Comparison of ENCODE assay signal across 8 cellular contexts in genomic region chr1:150236614-150236934, GRCh38. TPM values are rescaled to one million over a fixed set of nuclear protein-coding genes. Genes with fewer than 3 reads are reported as not detected.
A peak's percentile ranks its signal among the peaks of the same experiment; 100 is the strongest.
DNase-seq lines count a peak whose midpoint lies in the region; ATAC-seq and TF ChIP-seq lines count a peak whose summit lies in the region.

No MANE protein-coding gene starts in this region.

- DNase-seq in CD4-positive, alpha-beta memory T cell, result no peak
- no peak for DNase-seq in NB4 (ENCODE audit: low read depth)
- peak; percentile 50 for DNase-seq in esophagus muscularis mucosa (ENCODE audit: extremely low spot score)
- DNase-seq in progenitor cell of endocrine pancreas (ENCODE audit: low spot score, unreplicated experiment), result no peak
- DNase-seq in KG1 (lab: John Stamatoyannopoulos, UW), result no peak
- no peak for DNase-seq in activated CD4-positive, alpha-beta T cell treated with anti-CD3 and anti-CD28 coated beads, Interleukin-2, amount 50 U/mL, for 4 hours
- no peak for DNase-seq in dermis blood vessel endothelial cell

- 15% methylated on average over 7 of the region's 7 CpGs for WGBS in esophagus muscularis mucosa

- H3K9me3 Mint-ChIP-seq in CD4-positive, alpha-beta memory T cell, result no peaks in the 10 kb centered on the region
- H3K9me3 Mint-ChIP-seq in progenitor cell of endocrine pancreas (ENCODE audit: low read depth), result no peaks in the 10 kb centered on the region

- CTCF ChIA-PET in CD4-positive, alpha-beta memory T cell (lab: Charles Lee; ENCODE audit: partially characterized antibody), result interaction anchor here (1.0 kb wide), 1 partner anchor 45 kb away, joined by 3 read pairs; no protein-coding TSS in a partner anchor

- H3K27me3 Mint-ChIP-seq in CD4-positive, alpha-beta memory T cell, result no peaks in the 10 kb centered on the region
- H3K27me3 Mint-ChIP-seq in progenitor cell of endocrine pancreas, result peaks cover 3% of the 10 kb centered on the region

- peak overlapping the region; percentile 99 for H3K27ac ChIP-seq in CD4-positive, alpha-beta memory T cell (ENCODE audit: low read depth, low read length)
- H3K27ac ChIP-seq in esophagus muscularis mucosa (replicated peaks in 1 of 4), result peak overlapping the region; percentile 61 to 100 (median 98)

- no peak overlapping the region for H3K4me3 Mint-ChIP-seq in CD4-positive, alpha-beta memory T cell
- no peak overlapping the region for H3K4me3 Mint-ChIP-seq in progenitor cell of endocrine pancreas (ENCODE audit: low read depth)

- no peak overlapping the region for H3K27ac Mint-ChIP-seq in CD4-positive, alpha-beta memory T cell
- H3K27ac Mint-ChIP-seq in progenitor cell of endocrine pancreas, result no peak overlapping the region

- TF ChIP-seq CTCF in NB4 (IDR thresholded peaks at IDR 0.05; ENCODE audit: low read depth, low read length) (no peak), esophagus muscularis mucosa (IDR thresholded peaks at IDR 0.05) (no peak), progenitor cell of endocrine pancreas (IDR thresholded peaks at IDR 0.05; ENCODE audit: unreplicated experiment) (peak; percentile 9)

- no peak for ATAC-seq in GM19324 (IDR thresholded peaks at IDR 0.05; ENCODE audit: low FRiP score, unreplicated experiment)

- TF ChIP-seq EP300 in esophagus muscularis mucosa (IDR thresholded peaks at IDR 0.05), result no peak

- peaks cover 22% of the 10 kb centered on the region for H3K4me1 ChIP-seq in CD4-positive, alpha-beta memory T cell (ENCODE audit: insufficient read depth, low read length)
- H3K4me1 ChIP-seq in esophagus muscularis mucosa, result peaks cover 4 to 18% (median 16%) of the 10 kb centered on the region in 4 donors

- peak overlapping the region; percentile 52 to 76 for H3K4me3 ChIP-seq in CD4-positive, alpha-beta memory T cell (ENCODE audit: low read length in 2 of 2)
- peak overlapping the region; percentile 72 for H3K4me3 ChIP-seq in NB4 (ENCODE audit: low read depth, low read length)
- peak overlapping the region; percentile 84 to 100 (median 86) for H3K4me3 ChIP-seq in esophagus muscularis mucosa

- peaks cover 0 to 10% of the 10 kb centered on the region in 2 donors for H3K36me3 Mint-ChIP-seq in CD4-positive, alpha-beta memory T cell
- no peaks in the 10 kb centered on the region for H3K36me3 Mint-ChIP-seq in progenitor cell of endocrine pancreas (ENCODE audit: insufficient read depth)

- no peaks in the 10 kb centered on the region for H3K27me3 ChIP-seq in CD4-positive, alpha-beta memory T cell (ENCODE audit: insufficient read depth, low read length)
- no peaks in the 10 kb centered on the region for H3K27me3 ChIP-seq in esophagus muscularis mucosa

- intact Hi-C loops in CD4-positive, alpha-beta memory T cell (cut with micrococcal nuclease), result loop anchor here (1.0 to 2.0 kb wide), 6 partner anchors 19 to 393 kb away; partner anchors contain the start of genes CIART, ENSA and RPRD2
- intact Hi-C loops in esophagus muscularis mucosa (cut with DNase I), result loop anchor here (5.0 kb wide), 1 partner anchor 126 kb away; the partner anchor contains the start of gene RPRD2

- TF ChIP-seq POLR2A in NB4 (IDR thresholded peaks at IDR 0.05; ENCODE audit: extremely low read depth, insufficient read length) (no peak), esophagus muscularis mucosa (IDR thresholded peaks at IDR 0.05; ENCODE audit: low read depth) (no peak)

- H3K36me3 ChIP-seq in CD4-positive, alpha-beta memory T cell (ENCODE audit: insufficient read depth, low read length), result no peaks in the 10 kb centered on the region
- H3K36me3 ChIP-seq in esophagus muscularis mucosa, result no peaks in the 10 kb centered on the region

- peaks cover 12 to 19% (median 16%) of the 10 kb centered on the region in 4 donors for H3K4me1 Mint-ChIP-seq in CD4-positive, alpha-beta memory T cell
- H3K4me1 Mint-ChIP-seq in progenitor cell of endocrine pancreas (ENCODE audit: low read depth), result peaks cover 19% of the 10 kb centered on the region

- POLR2A ChIA-PET in CD4-positive, alpha-beta memory T cell (lab: Charles Lee; ENCODE audit: partially characterized antibody), result interaction anchor here (0.7 to 3.9 kb wide), 8 partner anchors 13 to 343 kb away, joined by 3 to 27 read pairs (median 6); partner anchors contain the start of genes APH1A, MCL1, PLEKHO1 and RPRD2

- no peaks in the 10 kb centered on the region for H3K9me3 ChIP-seq in CD4-positive, alpha-beta memory T cell (ENCODE audit: control insufficient read depth in 1 of 2, low read length in 2 of 2)
- no peaks in the 10 kb centered on the region for H3K9me3 ChIP-seq in esophagus muscularis mucosa

RNA-seq across cellular contexts. Expression of gene ANP32E, which starts 0.7 kb away (rescaled TPM):
- total RNA-seq in CD4-positive, alpha-beta memory T cell, result 10 to 100 TPM; 53.4 to 57.9 TPM
- polyA plus RNA-seq in CD4-positive, alpha-beta memory T cell, result 10 to 100 TPM; 65.6 to 66.5 TPM
- 10 to 100 TPM; 15.6 to 20.3 (median 18.6) TPM for total RNA-seq in esophagus muscularis mucosa
- total RNA-seq in progenitor cell of endocrine pancreas, result 52.1 TPM in 2 replicates
- 18.2 and 35.8 TPM in 2 replicates for total RNA-seq in dermis blood vessel endothelial cell

RNA-seq across cellular contexts. Expression of gene CA14, which starts 21.0 kb away (rescaled TPM):
- not detected for total RNA-seq in CD4-positive, alpha-beta memory T cell
- under 1 TPM in 1 of 2 donors, not detected in 1; 0.40 TPM for polyA plus RNA-seq in CD4-positive, alpha-beta memory T cell
- total RNA-seq in esophagus muscularis mucosa (1 to 10 TPM in 1 of 4 donors, under 1 TPM in 2, not detected in 1; 0.33 to 1.0 (median 0.42) TPM), progenitor cell of endocrine pancreas (13.1 and 16.6 TPM in 2 replicates), dermis blood vessel endothelial cell (not detected in 2 replicates)

RNA-seq across cellular contexts. Expression of gene APH1A, which starts 32.2 kb away (rescaled TPM):
- total RNA-seq in CD4-positive, alpha-beta memory T cell, result 100 to 1,000 TPM; 118 to 120 TPM
- polyA plus RNA-seq in CD4-positive, alpha-beta memory T cell, result 10 to 100 TPM; 45.1 to 72.0 TPM
- 10 to 100 TPM; 36.1 to 63.5 (median 49.7) TPM for total RNA-seq in esophagus muscularis mucosa
- 129 and 136 TPM in 2 replicates for total RNA-seq in progenitor cell of endocrine pancreas
- 132 and 182 TPM in 2 replicates for total RNA-seq in dermis blood vessel endothelial cell

RNA-seq across cellular contexts. Expression of gene C1orf54, which starts 36.0 kb away (rescaled TPM):
- total RNA-seq in CD4-positive, alpha-beta memory T cell, result 1 to 10 TPM; 2.5 to 3.4 TPM
- polyA plus RNA-seq in CD4-positive, alpha-beta memory T cell, result 1 to 10 TPM; 5.3 to 7.4 TPM
- total RNA-seq in esophagus muscularis mucosa (10 to 100 TPM; 15.2 to 36.1 (median 18.0) TPM), progenitor cell of endocrine pancreas (2.0 and 2.9 TPM in 2 replicates), dermis blood vessel endothelial cell (3.6 and 43.1 TPM in 2 replicates)

RNA-seq across cellular contexts. Expression of gene CIART, which starts 45.8 kb away (rescaled TPM):
- total RNA-seq in CD4-positive, alpha-beta memory T cell, result under 1 TPM; 0.67 to 0.94 TPM
- 1 to 10 TPM in 1 of 2 donors, under 1 TPM in 1; 0.36 to 2.6 TPM for polyA plus RNA-seq in CD4-positive, alpha-beta memory T cell
- total RNA-seq in esophagus muscularis mucosa (10 to 100 TPM; 13.7 to 26.0 (median 14.2) TPM), progenitor cell of endocrine pancreas (1.9 and 2.7 TPM in 2 replicates), dermis blood vessel endothelial cell (0.33 and 1.0 TPM in 2 replicates)
